ENCODE assay signal across 1 cellular context in genomic region chr1:213997772-213998107, GRCh38.
TF ChIP-seq lines count a peak whose summit lies in the region.

No MANE protein-coding gene starts in this region.

TF ChIP-seq in HepG2, 621 proteins besides CTCF, POLR2A, EP300 and RAD21 (continued from another document):
- TF ChIP-seq, protein P1, sequence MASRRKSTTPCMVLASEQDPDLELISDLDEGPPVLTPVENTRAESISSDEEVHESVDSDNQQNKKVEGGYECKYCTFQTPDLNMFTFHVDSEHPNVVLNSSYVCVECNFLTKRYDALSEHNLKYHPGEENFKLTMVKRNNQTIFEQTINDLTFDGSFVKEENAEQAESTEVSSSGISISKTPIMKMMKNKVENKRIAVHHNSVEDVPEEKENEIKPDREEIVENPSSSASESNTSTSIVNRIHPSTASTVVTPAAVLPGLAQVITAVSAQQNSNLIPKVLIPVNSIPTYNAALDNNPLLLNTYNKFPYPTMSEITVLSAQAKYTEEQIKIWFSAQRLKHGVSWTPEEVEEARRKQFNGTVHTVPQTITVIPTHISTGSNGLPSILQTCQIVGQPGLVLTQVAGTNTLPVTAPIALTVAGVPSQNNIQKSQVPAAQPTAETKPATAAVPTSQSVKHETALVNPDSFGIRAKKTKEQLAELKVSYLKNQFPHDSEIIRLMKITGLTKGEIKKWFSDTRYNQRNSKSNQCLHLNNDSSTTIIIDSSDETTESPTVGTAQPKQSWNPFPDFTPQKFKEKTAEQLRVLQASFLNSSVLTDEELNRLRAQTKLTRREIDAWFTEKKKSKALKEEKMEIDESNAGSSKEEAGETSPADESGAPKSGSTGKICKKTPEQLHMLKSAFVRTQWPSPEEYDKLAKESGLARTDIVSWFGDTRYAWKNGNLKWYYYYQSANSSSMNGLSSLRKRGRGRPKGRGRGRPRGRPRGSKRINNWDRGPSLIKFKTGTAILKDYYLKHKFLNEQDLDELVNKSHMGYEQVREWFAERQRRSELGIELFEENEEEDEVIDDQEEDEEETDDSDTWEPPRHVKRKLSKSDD (CRISPR knock-in tag; IDR thresholded peaks at IDR 0.05; ENCODE audit: low read depth): peak; percentile 45; the same call in 1 of the 2 replicates
- TF ChIP-seq CERS6 (CRISPR knock-in tag; IDR thresholded peaks at IDR 0.05): no peak
- peak; percentile 8; the same call in 1 of the 2 replicates for TF ChIP-seq HOXA3 (CRISPR knock-in tag; IDR thresholded peaks at IDR 0.05)
- no peak for TF ChIP-seq ZEB1 (IDR thresholded peaks at IDR 0.05; ENCODE audit: insufficient replicate concordance, low read depth)
- no peak for TF ChIP-seq ZNF724P (CRISPR knock-in tag; IDR thresholded peaks at IDR 0.05; ENCODE audit: borderline replicate concordance)
- no peak for TF ChIP-seq NCOA2 (CRISPR knock-in tag; IDR thresholded peaks at IDR 0.05)
- TF ChIP-seq ZFP82 (CRISPR knock-in tag; IDR thresholded peaks at IDR 0.05; ENCODE audit: borderline replicate concordance): no peak
- peak; percentile 12; the same call in 1 of the 2 replicates for TF ChIP-seq BORCS8-MEF2B (CRISPR knock-in tag; IDR thresholded peaks at IDR 0.05)
- no peak for TF ChIP-seq ZNF557 (CRISPR knock-in tag; IDR thresholded peaks at IDR 0.05)
- peak; percentile 68 for TF ChIP-seq RBFOX2 (IDR thresholded peaks at IDR 0.05; ENCODE audit: low read depth, low read length)
- TF ChIP-seq ATF7-NPFF (CRISPR knock-in tag; IDR thresholded peaks at IDR 0.05; ENCODE audit: low read depth): no peak
- TF ChIP-seq JUN (CRISPR knock-in tag; IDR thresholded peaks at IDR 0.05): no peak
- peak; percentile 49; the same call in 1 of the 2 replicates for TF ChIP-seq ZNF687 (CRISPR knock-in tag; IDR thresholded peaks at IDR 0.05)
- TF ChIP-seq ZC3H13 (CRISPR knock-in tag; IDR thresholded peaks at IDR 0.05): peak; percentile 78; the same call in 1 of the 2 replicates
